ENCODE assay signal across 8 cellular contexts in the genomic region with DNA sequence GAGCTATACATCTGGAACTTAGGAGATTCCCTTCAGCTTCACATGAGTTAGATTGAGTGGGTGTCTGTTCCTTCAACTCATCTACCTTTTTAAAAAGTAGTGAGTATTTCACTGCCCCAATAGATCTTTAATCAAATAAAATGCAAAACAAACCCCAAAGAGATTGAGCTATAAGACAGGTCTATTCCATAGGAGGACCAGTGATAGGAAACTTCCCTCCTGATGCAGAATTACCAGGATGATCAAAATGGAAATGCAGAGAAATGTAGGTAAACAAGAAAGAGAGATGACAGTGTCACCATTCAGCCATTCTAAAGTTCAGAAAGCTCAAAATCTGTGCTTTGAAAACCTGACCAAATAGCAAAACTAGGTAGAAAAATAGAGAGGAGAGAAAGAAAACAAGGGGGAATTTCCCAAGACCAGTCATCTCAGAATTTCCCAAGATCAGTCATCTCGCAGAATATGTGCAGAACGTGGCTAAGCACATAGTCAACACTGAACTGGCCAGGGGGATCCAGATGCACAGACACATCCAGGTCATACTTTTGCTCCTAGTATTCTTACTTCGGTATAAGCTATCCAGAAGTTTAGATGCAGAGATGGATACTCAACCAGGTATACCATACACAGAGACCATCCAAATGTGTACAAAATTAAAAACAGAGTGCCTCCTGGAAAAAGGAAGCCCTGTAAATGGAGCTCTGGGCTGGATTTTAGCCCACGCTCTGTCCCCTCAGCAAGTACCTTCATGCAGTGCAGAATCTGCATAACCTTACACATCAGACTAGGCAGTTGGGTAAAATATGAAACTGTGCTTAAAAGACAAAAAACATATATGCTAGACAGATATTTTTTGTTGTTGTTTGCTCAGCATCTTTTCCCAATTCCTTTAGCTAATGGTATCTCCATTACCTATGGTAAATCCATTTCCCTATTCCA. TPM values are rescaled to one million over a fixed set of nuclear protein-coding genes. Genes with fewer than 3 reads are reported as not detected.
A peak's percentile ranks its signal among the peaks of the same experiment; 100 is the strongest.
DNase-seq lines count a peak whose midpoint lies in the region; ATAC-seq, FAIRE-seq and TF ChIP-seq lines count a peak whose summit lies in the region.

No MANE protein-coding gene starts in this region.

- H4K20me1 ChIP-seq in endothelial cell of umbilical vein (replicated peaks; ENCODE audit: control insufficient read depth, extremely low read depth, insufficient read depth, low read length) (no peaks in the 10 kb centered on the region), osteoblast (ENCODE audit: insufficient read depth, low read length) (peaks cover 4% of the 10 kb centered on the region)

- DNase-seq in endothelial cell of umbilical vein (ENCODE audit: low read depth, low spot score) (peak; percentile 30), OCI-M1 (lab: John Stamatoyannopoulos, UW) (no peak), osteoblast (ENCODE audit: insufficient read length, low spot score, missing footprints) (no peak), NCI-H345 treated with DMSO at 0.1 percent for 48 hours (lab: John Stamatoyannopoulos, UW; ENCODE audit: unreplicated experiment) (no peak), Right ventricle myocardium inferior (ENCODE audit: missing footprints) (no peak)

- no TSS peak for BruUV-seq in endothelial cell of umbilical vein (replicated peaks; lab: Mats Ljungman, UMichigan)

- intact Hi-C loops in endothelial cell of umbilical vein (cut with micrococcal nuclease): no loop called here
- intact Hi-C loops in Right ventricle myocardium inferior (cut with DNase I): no loop called here

- peak; percentile 77 for ATAC-seq in GM19372 (IDR thresholded peaks at IDR 0.05; ENCODE audit: low read depth, unreplicated experiment)
- ATAC-seq in HG03280 (IDR thresholded peaks at IDR 0.05; ENCODE audit: unreplicated experiment): peak; percentile 84
- no peak for ATAC-seq in Right ventricle myocardium inferior

- H3K9ac ChIP-seq in endothelial cell of umbilical vein (replicated peaks; ENCODE audit: extremely low read depth, insufficient read depth, low read length): no peak overlapping the region

- H3K4me1 ChIP-seq in ACC112 (ENCODE audit: control insufficient read depth, insufficient read depth, low read length, unreplicated experiment): peaks cover 21% of the 10 kb centered on the region
- no peaks in the 10 kb centered on the region for H3K4me1 ChIP-seq in endothelial cell of umbilical vein (ENCODE audit: control insufficient read depth, extremely low read depth, insufficient read depth, low read length)
- H3K4me1 ChIP-seq in osteoblast (ENCODE audit: insufficient read depth, low read length): peaks cover 10% of the 10 kb centered on the region

- H3K36me3 ChIP-seq in ACC112 (ENCODE audit: insufficient read depth, low read length): no peaks in the 10 kb centered on the region
- H3K36me3 ChIP-seq in endothelial cell of umbilical vein (ENCODE audit: control insufficient read depth in 2 of 2, extremely low read depth in 1 of 2, insufficient read depth in 2 of 2, low read length in 2 of 2): no peaks in the 10 kb centered on the region
- no peaks in the 10 kb centered on the region for H3K36me3 ChIP-seq in osteoblast (ENCODE audit: insufficient read depth, low read length)

- TF ChIP-seq CTCF in endothelial cell of umbilical vein (IDR thresholded peaks at IDR 0.05; ENCODE audit: extremely low read depth in 1 of 2, insufficient read depth in 1 of 2, low read depth in 1 of 2, low read length in 2 of 2) (no peak), osteoblast (IDR thresholded peaks at IDR 0.05; ENCODE audit: extremely low read depth, low read depth, low read length) (no peak)

- CTCF ChIA-PET in endothelial cell of umbilical vein (lab: Charles Lee): interaction anchor here (0.8 to 3.8 kb wide), 3 partner anchors 18 to 549 kb away, joined by 3 to 11 read pairs (median 3); partner anchors contain the start of gene SLC41A2

- H3K27ac ChIP-seq in ACC112 (ENCODE audit: low read depth, low read length) (peak overlapping the region; percentile 70), endothelial cell of umbilical vein (ENCODE audit: insufficient read depth, low read depth, low read length) (no peak overlapping the region), osteoblast (ENCODE audit: low read depth, low read length) (no peak overlapping the region)

- TF ChIP-seq POLR2A in endothelial cell of umbilical vein (IDR thresholded peaks at IDR 0.05; ENCODE audit: low read depth, low read length): no peak

- no peak overlapping the region for H3K4me2 ChIP-seq in endothelial cell of umbilical vein (ENCODE audit: insufficient read depth, low read length)
- H3K4me2 ChIP-seq in osteoblast (ENCODE audit: insufficient read depth, low read length): no peak overlapping the region

- no peaks in the 10 kb centered on the region for H3K9me1 ChIP-seq in endothelial cell of umbilical vein (replicated peaks; ENCODE audit: control insufficient read depth, extremely low read depth, insufficient read depth, low read length)

- no peak overlapping the region; the same call in 1 of the 2 replicates for H3K4me3 ChIP-seq in ACC112 (ENCODE audit: low read depth, low read length)
- H3K4me3 ChIP-seq in endothelial cell of umbilical vein (replicated peaks in 1 of 3; ENCODE audit: insufficient read depth in 1 of 3, low read depth in 1 of 3, low read length in 3 of 3): no peak overlapping the region
- no peak overlapping the region for H3K4me3 ChIP-seq in osteoblast (ENCODE audit: insufficient read depth, low read length)

- H3K9me3 ChIP-seq in endothelial cell of umbilical vein (replicated peaks; ENCODE audit: control insufficient read depth, insufficient read depth, low read length): no peaks in the 10 kb centered on the region
- no peaks in the 10 kb centered on the region for H3K9me3 ChIP-seq in osteoblast (ENCODE audit: low read depth, low read length)

- FAIRE-seq in endothelial cell of umbilical vein (lab: Jason Lieb, UNC): no peak

- H3K27me3 ChIP-seq in ACC112 (ENCODE audit: insufficient read depth, low read length) (no peaks in the 10 kb centered on the region), endothelial cell of umbilical vein (ENCODE audit: control insufficient read depth in 2 of 2, insufficient read depth in 2 of 2, low read length in 2 of 2) (no peaks in the 10 kb centered on the region), osteoblast (ENCODE audit: insufficient read depth, low read length) (no peaks in the 10 kb centered on the region)

- H2AFZ ChIP-seq in ACC112 (ENCODE audit: low read length, unreplicated experiment) (peak overlapping the region; percentile 26), endothelial cell of umbilical vein (ENCODE audit: low read depth, low read length) (no peak overlapping the region), osteoblast (ENCODE audit: low read length) (no peak overlapping the region)

- POLR2A ChIA-PET in endothelial cell of umbilical vein (lab: Charles Lee): no interaction called here

- dilution Hi-C loops in endothelial cell of umbilical vein (cut with MboI; ENCODE audit: extremely low pct_ligation_motif_present, low sequenced_read_pairs): no loop called here

- H3K79me2 ChIP-seq in ACC112 (ENCODE audit: control insufficient read depth, insufficient read depth, low read length, unreplicated experiment) (no peaks in the 10 kb centered on the region), endothelial cell of umbilical vein (ENCODE audit: control insufficient read depth, insufficient read depth, low read length) (no peaks in the 10 kb centered on the region), osteoblast (ENCODE audit: insufficient read depth, low read length) (peaks cover 3% of the 10 kb centered on the region)

TF ChIP-seq in endothelial cell of umbilical vein, 7 proteins besides CTCF, POLR2A, EP300 and RAD21:
- no peak for TF ChIP-seq EZH2 (IDR thresholded peaks at IDR 0.05; ENCODE audit: borderline replicate concordance, low read depth, low read length, severe bottlenecking)
- TF ChIP-seq FOS (IDR thresholded peaks at IDR 0.05; ENCODE audit: borderline replicate concordance, insufficient read depth, low read length): no peak
- TF ChIP-seq JUN (IDR thresholded peaks at IDR 0.05; ENCODE audit: borderline replicate concordance, insufficient read depth, insufficient read length, low read depth): no peak
- no peak for TF ChIP-seq POLR2AphosphoS5 (IDR thresholded peaks at IDR 0.05; ENCODE audit: insufficient read depth, low read depth, low read length)
- TF ChIP-seq MYC (IDR thresholded peaks at IDR 0.05; ENCODE audit: low read depth, low read length): no peak
- no peak for TF ChIP-seq GATA2 (IDR thresholded peaks at IDR 0.05; ENCODE audit: insufficient read depth, insufficient read length, low read depth, low read length)
- TF ChIP-seq, protein P1, sequence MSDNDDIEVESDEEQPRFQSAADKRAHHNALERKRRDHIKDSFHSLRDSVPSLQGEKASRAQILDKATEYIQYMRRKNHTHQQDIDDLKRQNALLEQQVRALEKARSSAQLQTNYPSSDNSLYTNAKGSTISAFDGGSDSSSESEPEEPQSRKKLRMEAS (IDR thresholded peaks at IDR 0.05; ENCODE audit: insufficient read depth, insufficient read length): no peak

RNA-seq across cellular contexts. Expression of gene SLC41A2, which starts 27.4 kb away (rescaled TPM):
- total RNA-seq in endothelial cell of umbilical vein (7.5 and 8.0 TPM in 2 replicates), osteoblast (36.5 and 36.6 TPM in 2 replicates), Right ventricle myocardium inferior (3.9 TPM)
- polyA plus RNA-seq in endothelial cell of umbilical vein: 0.97 and 1.7 TPM in 2 replicates
- 1.3 TPM in 2 replicates for polyA plus RNA-seq in endothelial cell of umbilical vein (2011; cell fraction: cytosol; rRNA removed)
- 1.9 and 2.4 TPM in 2 replicates for polyA plus RNA-seq in endothelial cell of umbilical vein (2011; cell fraction: nucleus; rRNA removed)
- polyA plus RNA-seq in endothelial cell of umbilical vein (2012): 6.7 and 10.8 TPM in 2 replicates
- 4.9 and 8.9 TPM in 2 replicates for polyA minus RNA-seq in endothelial cell of umbilical vein
- polyA minus RNA-seq in endothelial cell of umbilical vein (2011; cell fraction: cytosol; rRNA and poly(A)+ RNA removed): 6.6 TPM
- 11.3 and 11.9 TPM in 2 replicates for polyA minus RNA-seq in endothelial cell of umbilical vein (2011; cell fraction: nucleus; rRNA and poly(A)+ RNA removed)

RNA-seq across cellular contexts. Expression of gene NOPCHAP1, which starts 55.5 kb away (rescaled TPM):
- 17.8 and 18.2 TPM in 2 replicates for total RNA-seq in endothelial cell of umbilical vein
- polyA plus RNA-seq in endothelial cell of umbilical vein: 5.1 and 6.1 TPM in 2 replicates
- 12.3 and 12.8 TPM in 2 replicates for polyA plus RNA-seq in endothelial cell of umbilical vein (2011; cell fraction: cytosol; rRNA removed)
- polyA plus RNA-seq in endothelial cell of umbilical vein (2011; cell fraction: nucleus; rRNA removed): 5.2 and 5.9 TPM in 2 replicates
- 31.0 and 36.3 TPM in 2 replicates for polyA plus RNA-seq in endothelial cell of umbilical vein (2012)
- 2.7 and 2.9 TPM in 2 replicates for polyA minus RNA-seq in endothelial cell of umbilical vein
- polyA minus RNA-seq in endothelial cell of umbilical vein (2011; cell fraction: cytosol; rRNA and poly(A)+ RNA removed): 7.8 TPM
- polyA minus RNA-seq in endothelial cell of umbilical vein (2011; cell fraction: nucleus; rRNA and poly(A)+ RNA removed): 1.9 and 3.3 TPM in 2 replicates
- 4.3 and 4.4 TPM in 2 replicates for total RNA-seq in osteoblast
- total RNA-seq in Right ventricle myocardium inferior: 9.9 TPM
